ENCODE assay signal across 8 cellular contexts in genomic region chr5:138542956-138543729, GRCh38. TPM values are rescaled to one million over a fixed set of nuclear protein-coding genes. Genes with fewer than 3 reads are reported as not detected.
DNase-seq lines count a peak whose midpoint lies in the region; ATAC-seq and TF ChIP-seq lines count a peak whose summit lies in the region.

TSS of gene ETF1 (minus strand) at chr5:138543236. CDS start at chr5:138542918, 318 bp downstream.

- ATAC-seq in HG03442 (IDR thresholded peaks at IDR 0.05; ENCODE audit: unreplicated experiment) = peak; percentile 90
- ATAC-seq in activated CD4-positive, alpha-beta T cell treated with anti-CD3 and anti-CD28 coated beads for 36 hours = peak; percentile 94

- intact Hi-C loops in activated CD4-positive, alpha-beta T cell treated with anti-CD3 and anti-CD28 coated beads for 36 hours (cut with DNase I, micrococcal nuclease) = loop anchor here (1.0 to 2.0 kb wide), 18 partner anchors 32 to 1020 kb away; partner anchors contain the start of genes BRD8 (in 2 of the 2), HSPA9 (in 2 of the 2), CDC23 (in 1 of the 2) and CDC25C (in 1 of the 2)

- peaks cover 67% of the 10 kb centered on the region for H3K4me1 Mint-ChIP-seq in activated CD4-positive, alpha-beta T cell treated with anti-CD3 and anti-CD28 coated beads for 36 hours

- peak within 1 kb of the TSS; percentile 100 for H3K4me3 Mint-ChIP-seq in activated CD4-positive, alpha-beta T cell treated with anti-CD3 and anti-CD28 coated beads for 36 hours

- TF ChIP-seq CTCF in choroid plexus epithelial cell (conservative IDR thresholded peaks at IDR 0.05; ENCODE audit: low read depth, low read length) (no peak), kidney epithelial cell (IDR thresholded peaks at IDR 0.05; ENCODE audit: insufficient read depth, low read length, poor library complexity, severe bottlenecking) (no peak)

- H3K27me3 Mint-ChIP-seq in activated CD4-positive, alpha-beta T cell treated with anti-CD3 and anti-CD28 coated beads for 36 hours = no peaks in the 10 kb centered on the region

- H3K27me3 ChIP-seq in kidney epithelial cell (ENCODE audit: control insufficient read depth, insufficient read depth, low read length) = no peaks in the 10 kb centered on the region

- H3K27ac Mint-ChIP-seq in activated CD4-positive, alpha-beta T cell treated with anti-CD3 and anti-CD28 coated beads for 36 hours = peak within 1 kb of the TSS; percentile 100

- H3K4me3 ChIP-seq in choroid plexus epithelial cell (ENCODE audit: low read depth, low read length) (peak within 1 kb of the TSS; percentile 98), kidney epithelial cell (ENCODE audit: low read depth, low read length) (peak within 1 kb of the TSS; percentile 71)

- H3K36me3 Mint-ChIP-seq in activated CD4-positive, alpha-beta T cell treated with anti-CD3 and anti-CD28 coated beads for 36 hours (ENCODE audit: low read depth) = peaks cover 60% of the 10 kb centered on the region

- no peaks in the 10 kb centered on the region for H3K9me3 Mint-ChIP-seq in activated CD4-positive, alpha-beta T cell treated with anti-CD3 and anti-CD28 coated beads for 36 hours (ENCODE audit: low read depth)

- H3K36me3 ChIP-seq in kidney epithelial cell (ENCODE audit: control insufficient read depth, insufficient read depth, low read length) = no peaks in the 10 kb centered on the region

- CTCF ChIA-PET in activated CD4-positive, alpha-beta T cell treated with anti-CD3 and anti-CD28 coated beads for 36 hours (lab: Charles Lee) = interaction anchor here (0.6 to 3.2 kb wide), 15 partner anchors 9 to 718 kb away, joined by 3 to 10 read pairs (median 4); partner anchors contain the start of genes HSPA9 and KDM3B

- peak; percentile 100 for DNase-seq in Ammon's horn (ENCODE audit: low spot score)
- DNase-seq in GM19238 (ENCODE audit: insufficient read length, low spot score) = peak; percentile 95
- DNase-seq in NCI-H524 (lab: John Stamatoyannopoulos, UW) = peak; percentile 96 to 98
- DNase-seq in activated CD4-positive, alpha-beta T cell treated with anti-CD3 and anti-CD28 coated beads for 36 hours = peak; percentile 100
- peak; percentile 100 for DNase-seq in choroid plexus epithelial cell (ENCODE audit: low read depth)
- DNase-seq in kidney epithelial cell (ENCODE audit: low read depth) = peak; percentile 94
- DNase-seq in stimulated activated CD4-positive, alpha-beta T cell treated with anti-CD3 and anti-CD28 coated beads, Interleukin-15, amount 100 ng/mL, for 48 hours (ENCODE audit: low read depth in 2 of 2) = peak; percentile 100

- POLR2A ChIA-PET in activated CD4-positive, alpha-beta T cell treated with anti-CD3 and anti-CD28 coated beads for 36 hours (lab: Charles Lee) = interaction anchor here (0.6 to 2.6 kb wide), 13 partner anchors 9 to 1020 kb away, joined by 3 to 33 read pairs (median 4); partner anchors contain the start of genes BRD8, CDC23, EGR1 and FAM53C

RNA-seq across cellular contexts. Expression of gene ETF1, which starts in this region (rescaled TPM):
- total RNA-seq in activated CD4-positive, alpha-beta T cell treated with anti-CD3 and anti-CD28 coated beads for 36 hours = 100 to 1,000 TPM; 140 to 156 TPM
- 123 and 149 TPM in 2 replicates for total RNA-seq in kidney epithelial cell

Comparison
In these comparisons a context has a peak if more than half of its experiments do, and no peak if none do; other contexts are left out.
1. Peak in every context shown above with its lines: DNase-seq, ATAC-seq and H3K4me3 ChIP-seq.